8 cellular contexts compared by ENCODE assay signal in genomic region chr12:118064608-118065007, GRCh38. TPM values are rescaled to one million over a fixed set of nuclear protein-coding genes. Genes with fewer than 3 reads are reported as not detected.
DNase-seq lines count a peak whose midpoint lies in the region; TF ChIP-seq lines count a peak whose summit lies in the region.

No MANE protein-coding gene starts in this region.

- no peaks in the 10 kb centered on the region for H3K9me3 Mint-ChIP-seq in Calu3 (ENCODE audit: low read depth, unreplicated experiment)
- H3K9me3 Mint-ChIP-seq in activated CD4-positive, alpha-beta memory T cell treated with anti-CD3 and anti-CD28 coated beads for 36 hours, result no peaks in the 10 kb centered on the region

- TF ChIP-seq CTCF in Calu3 (IDR thresholded peaks at IDR 0.05; ENCODE audit: unreplicated experiment), result no peak
- TF ChIP-seq CTCF in suprapubic skin (IDR thresholded peaks at IDR 0.05), result no peak

- no peak overlapping the region for H2BK15ac ChIP-seq in mesendoderm (replicated peaks; ENCODE audit: low read depth)

- DNase-seq in Calu3 (no peak), H7 (peak; percentile 64), mesendoderm (peak; percentile 68), occipital lobe (lab: John Stamatoyannopoulos, UW) (no peak), suprapubic skin (ENCODE audit: low spot score in 2 of 2) (no peak)
- peak; percentile 24 for DNase-seq in activated CD4-positive, alpha-beta memory T cell treated with anti-CD3 and anti-CD28 coated beads for 36 hours
- DNase-seq in stimulated activated CD4-positive, alpha-beta T cell treated with anti-CD3 and anti-CD28 coated beads, Interleukin-2, amount 100 ng/mL, for 48 hours, result no peak
- DNase-seq in effector memory CD4-positive, alpha-beta T cell, result no peak

- H3K4me3 ChIP-seq in H7 (ENCODE audit: insufficient read depth, low read depth, low read length), result no peak overlapping the region
- H3K4me3 ChIP-seq in mesendoderm (ENCODE audit: low read length), result no peak overlapping the region
- no peak overlapping the region for H3K4me3 ChIP-seq in suprapubic skin
- no peak overlapping the region for H3K4me3 ChIP-seq in effector memory CD4-positive, alpha-beta T cell (ENCODE audit: insufficient read depth, low read depth, low read length, poor library complexity, severe bottlenecking)

- H3K79me2 ChIP-seq in mesendoderm (ENCODE audit: control insufficient read depth, insufficient read depth, low read length), result no peaks in the 10 kb centered on the region

- H3K4ac ChIP-seq in mesendoderm (ENCODE audit: low read depth, low read length), result no peak overlapping the region

- H3K27ac Mint-ChIP-seq in Calu3 (ENCODE audit: unreplicated experiment), result peak overlapping the region; percentile 92
- H3K27ac Mint-ChIP-seq in activated CD4-positive, alpha-beta memory T cell treated with anti-CD3 and anti-CD28 coated beads for 36 hours, result peak overlapping the region; percentile 30

- no peak overlapping the region for H2AK5ac ChIP-seq in mesendoderm (ENCODE audit: low read length)

- H3K23ac ChIP-seq in mesendoderm (ENCODE audit: low read length), result no peak overlapping the region

- no peaks in the 10 kb centered on the region for H3K79me1 ChIP-seq in mesendoderm (ENCODE audit: low read length)

- peaks cover 10% of the 10 kb centered on the region for H3K36me3 ChIP-seq in H7 (replicated peaks; ENCODE audit: control insufficient read depth, insufficient read depth, low read length)
- no peaks in the 10 kb centered on the region for H3K36me3 ChIP-seq in mesendoderm (ENCODE audit: control insufficient read depth, insufficient read depth, low read length)
- H3K36me3 ChIP-seq in suprapubic skin, result no peaks in the 10 kb centered on the region
- no peaks in the 10 kb centered on the region for H3K36me3 ChIP-seq in effector memory CD4-positive, alpha-beta T cell (ENCODE audit: control insufficient read depth, insufficient read depth, low read length)

- H3K36me3 Mint-ChIP-seq in Calu3 (ENCODE audit: insufficient read depth, unreplicated experiment), result peaks cover 50% of the 10 kb centered on the region
- H3K36me3 Mint-ChIP-seq in activated CD4-positive, alpha-beta memory T cell treated with anti-CD3 and anti-CD28 coated beads for 36 hours, result peaks cover 2% of the 10 kb centered on the region

- no peak overlapping the region for H3K9ac ChIP-seq in mesendoderm (ENCODE audit: low read length)

- no peaks in the 10 kb centered on the region for H3K4me1 ChIP-seq in mesendoderm (ENCODE audit: control insufficient read depth, low read depth, low read length)
- peaks cover 36% of the 10 kb centered on the region for H3K4me1 ChIP-seq in suprapubic skin
- peaks cover 15% of the 10 kb centered on the region for H3K4me1 ChIP-seq in effector memory CD4-positive, alpha-beta T cell (ENCODE audit: control insufficient read depth, insufficient read depth, low read length, poor library complexity, severe bottlenecking)

- H3K27ac ChIP-seq in mesendoderm (ENCODE audit: low read depth, low read length), result no peak overlapping the region
- H3K27ac ChIP-seq in suprapubic skin, result no peak overlapping the region
- H3K27ac ChIP-seq in effector memory CD4-positive, alpha-beta T cell (ENCODE audit: insufficient read depth, low read length, poor library complexity, severe bottlenecking), result no peak overlapping the region

- intact Hi-C loops in Calu3 (cut with micrococcal nuclease; ENCODE audit: unreplicated experiment), result no loop called here
- intact Hi-C loops in activated CD4-positive, alpha-beta memory T cell treated with anti-CD3 and anti-CD28 coated beads for 36 hours (cut with micrococcal nuclease), result loop anchor here (5.0 kb wide), 2 partner anchors 58 to 73 kb away; partner anchors contain the start of gene PEBP1

- TF ChIP-seq EP300 in suprapubic skin (IDR thresholded peaks at IDR 0.05), result no peak

- H3K18ac ChIP-seq in mesendoderm (ENCODE audit: low read length), result no peak overlapping the region

- H3K9me3 ChIP-seq in suprapubic skin, result no peaks in the 10 kb centered on the region
- no peaks in the 10 kb centered on the region for H3K9me3 ChIP-seq in effector memory CD4-positive, alpha-beta T cell (ENCODE audit: control insufficient read depth, low read length)

- no TSS peak for BruUV-seq in Calu3 (replicated peaks; lab: Mats Ljungman, UMichigan)

- no peaks in the 10 kb centered on the region for H3K27me3 Mint-ChIP-seq in Calu3 (ENCODE audit: unreplicated experiment)
- H3K27me3 Mint-ChIP-seq in activated CD4-positive, alpha-beta memory T cell treated with anti-CD3 and anti-CD28 coated beads for 36 hours, result peaks cover 7% of the 10 kb centered on the region

- H2BK120ac ChIP-seq in mesendoderm (ENCODE audit: low read depth, low read length), result no peak overlapping the region

- H3K4me1 Mint-ChIP-seq in Calu3 (ENCODE audit: low read depth, unreplicated experiment), result peaks cover 22% of the 10 kb centered on the region
- H3K4me1 Mint-ChIP-seq in activated CD4-positive, alpha-beta memory T cell treated with anti-CD3 and anti-CD28 coated beads for 36 hours (ENCODE audit: low read depth), result peaks cover 38% of the 10 kb centered on the region

- H3K4me2 ChIP-seq in mesendoderm (ENCODE audit: low read length), result no peak overlapping the region

- H4K8ac ChIP-seq in mesendoderm (ENCODE audit: low read depth, low read length), result no peak overlapping the region

- no peak for TF ChIP-seq POLR2A in suprapubic skin (IDR thresholded peaks at IDR 0.05)

- CTCF ChIA-PET in Calu3 (lab: Charles Lee), result interaction anchor here (0.6 to 1.6 kb wide), 5 partner anchors 30 to 940 kb away, joined by 3 to 8 read pairs (median 4); no protein-coding TSS in a partner anchor
- CTCF ChIA-PET in activated CD4-positive, alpha-beta memory T cell treated with anti-CD3 and anti-CD28 coated beads for 36 hours (lab: Charles Lee), result interaction anchor here (0.7 to 2.4 kb wide), 13 partner anchors 9 to 1717 kb away, joined by 3 to 14 read pairs (median 5); partner anchors contain the start of genes PEBP1 and SUDS3

- POLR2A ChIA-PET in activated CD4-positive, alpha-beta memory T cell treated with anti-CD3 and anti-CD28 coated beads for 36 hours (lab: Charles Lee), result interaction anchor here (1.1 to 6.1 kb wide), 3 partner anchors 20 to 32 kb away, joined by 3 to 48 read pairs (median 6); no protein-coding TSS in a partner anchor

- no peak overlapping the region for H4K5ac ChIP-seq in mesendoderm (ENCODE audit: low read length)

- H3K27me3 ChIP-seq in H7 (ENCODE audit: control insufficient read depth, insufficient read depth, low read length), result no peaks in the 10 kb centered on the region
- H3K27me3 ChIP-seq in mesendoderm (ENCODE audit: insufficient read depth, low read length, poor library complexity), result no peaks in the 10 kb centered on the region
- H3K27me3 ChIP-seq in suprapubic skin, result no peaks in the 10 kb centered on the region
- no peaks in the 10 kb centered on the region for H3K27me3 ChIP-seq in effector memory CD4-positive, alpha-beta T cell (replicated peaks; ENCODE audit: control insufficient read depth, insufficient read depth, low read length, poor library complexity, severe bottlenecking)

- no peak overlapping the region for H3K4me3 Mint-ChIP-seq in Calu3 (ENCODE audit: low read depth, unreplicated experiment)
- H3K4me3 Mint-ChIP-seq in activated CD4-positive, alpha-beta memory T cell treated with anti-CD3 and anti-CD28 coated beads for 36 hours, result peak overlapping the region; percentile 17

- H3K56ac ChIP-seq in mesendoderm (ENCODE audit: low read length), result no peak overlapping the region

- no CpG with 5 or more reads among the region's 2 CpGs for WGBS in mesendoderm (ENCODE audit: extremely low coverage, insufficient coverage, low lambda C conversion rate)
- 50% methylated on average over 2 of the region's 2 CpGs for WGBS in suprapubic skin

- no peak overlapping the region for H2BK5ac ChIP-seq in mesendoderm (ENCODE audit: low read length)

RNA-seq across cellular contexts. Expression of gene WSB2, which starts 3.6 kb away (rescaled TPM):
- total RNA-seq in Calu3 (2022) (93.5 and 112 TPM in 2 replicates), occipital lobe (415 TPM), suprapubic skin (10 to 100 TPM; 46.0 to 74.3 (median 60.7) TPM)
- 103 and 104 TPM in 2 replicates for total RNA-seq in H7 (2014; rRNA removed; shearing (Covaris generic))
- total RNA-seq in activated CD4-positive, alpha-beta memory T cell treated with anti-CD3 and anti-CD28 coated beads for 36 hours, result 100 to 1,000 TPM in 1 of 2 experiments, 10 to 100 TPM in 1; 93.2 to 102 TPM
- polyA plus RNA-seq in mesendoderm (2013, experiment 1 of 2), result 43.8 TPM
- 44.7 TPM for polyA plus RNA-seq in mesendoderm (2013, experiment 2 of 2)

RNA-seq across cellular contexts. Expression of gene VSIG10, which starts 39.2 kb away (rescaled TPM):
- total RNA-seq in Calu3 (2022), result 52.0 and 53.6 TPM in 2 replicates
- 33.7 and 36.1 TPM in 2 replicates for total RNA-seq in H7 (2014; rRNA removed; shearing (Covaris generic))
- 1 to 10 TPM; 5.7 to 7.6 TPM for total RNA-seq in activated CD4-positive, alpha-beta memory T cell treated with anti-CD3 and anti-CD28 coated beads for 36 hours
- 34.4 TPM for polyA plus RNA-seq in mesendoderm (2013, experiment 1 of 2)
- polyA plus RNA-seq in mesendoderm (2013, experiment 2 of 2), result 37.2 TPM
- total RNA-seq in occipital lobe, result 15.4 TPM
- total RNA-seq in suprapubic skin, result 10 to 100 TPM; 20.4 to 25.9 (median 23.6) TPM

RNA-seq across cellular contexts. Expression of gene RFC5, which starts 48.1 kb away (rescaled TPM):
- total RNA-seq in Calu3 (2022), result 52.0 and 54.6 TPM in 2 replicates
- total RNA-seq in H7 (2014; rRNA removed; shearing (Covaris generic)), result 55.0 and 59.1 TPM in 2 replicates
- 10 to 100 TPM; 65.8 to 70.8 TPM for total RNA-seq in activated CD4-positive, alpha-beta memory T cell treated with anti-CD3 and anti-CD28 coated beads for 36 hours
- 40.7 TPM for polyA plus RNA-seq in mesendoderm (2013, experiment 1 of 2)
- 42.2 TPM for polyA plus RNA-seq in mesendoderm (2013, experiment 2 of 2)
- 25.7 TPM for total RNA-seq in occipital lobe
- total RNA-seq in suprapubic skin, result 10 to 100 TPM in 2 of 4 donors, 1 to 10 TPM in 2; 9.0 to 14.0 (median 10.7) TPM

Comparison
In these comparisons a context has a peak if more than half of its experiments do, and no peak if none do; other contexts are left out.
1. DNase-seq: peak in H7 (single experiment), activated CD4-positive, alpha-beta memory T cell treated with anti-CD3 and anti-CD28 coated beads for 36 hours (single experiment) and mesendoderm (single experiment); none in Calu3 (single experiment), occipital lobe (single experiment), stimulated activated CD4-positive, alpha-beta T cell treated with anti-CD3 and anti-CD28 coated beads, Interleukin-2, amount 100 ng/mL, for 48 hours (0 of 2), suprapubic skin (0 of 2) and effector memory CD4-positive, alpha-beta T cell (0 of 3).